ENCODE assay signal across 14 cellular contexts in the genomic region with DNA sequence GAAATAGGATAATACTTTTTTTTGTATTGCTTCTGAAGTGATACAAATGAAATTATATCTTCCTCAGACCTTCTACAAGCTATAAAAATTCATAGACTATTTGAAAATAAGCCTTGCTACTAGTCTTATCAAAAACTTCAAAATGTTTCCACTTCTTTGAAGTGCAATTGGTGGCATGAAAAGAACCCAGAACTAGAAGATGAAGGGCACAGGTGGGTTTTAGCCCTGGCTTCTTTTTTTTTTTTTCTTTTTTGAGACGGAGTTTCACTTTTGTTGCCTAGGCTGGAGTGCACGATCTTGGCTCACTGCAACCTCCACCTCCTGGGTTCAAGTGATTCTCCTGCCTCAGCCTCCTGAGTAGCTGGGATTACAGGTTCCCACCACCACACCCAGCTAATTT. TPM values are rescaled to one million over a fixed set of nuclear protein-coding genes. Genes with fewer than 3 reads are reported as not detected.
A peak's percentile ranks its signal among the peaks of the same experiment; 100 is the strongest.
DNase-seq lines count a peak whose midpoint lies in the region; ATAC-seq and TF ChIP-seq lines count a peak whose summit lies in the region.
"Not testable (repeated sequence)": the region's sequence is repeated elsewhere in the genome, so short reads cannot be mapped to it uniquely, and the experiment has no call there.
"Had no signal": no experiment of that assay in that cellular context is flagged by ENCODE, and none has a peak within 500 bp of the region (broad histone marks: within the 10 kb centered on the region; RNA-seq: fewer than 3 reads in every experiment).

No MANE protein-coding gene starts in this region.

- not testable (repeated sequence) for BruUV-seq in OCI-LY7 (replicated peaks; lab: Mats Ljungman, UMichigan)

- not testable (repeated sequence) for H3K36me3 ChIP-seq in DND-41 (ENCODE audit: insufficient read depth, low read length); Loucy (ENCODE audit: insufficient read depth, low read length); OCI-LY7 (ENCODE audit: insufficient read depth, low read length); thymus (ENCODE audit: control insufficient read depth, insufficient read depth)

- not testable (repeated sequence) for H3K79me2 ChIP-seq in DND-41 (ENCODE audit: insufficient read depth, low read length); Loucy (ENCODE audit: insufficient read depth, low read length); OCI-LY7 (ENCODE audit: insufficient read depth, low read depth, low read length)

- not testable (repeated sequence) for H3K9ac ChIP-seq in DND-41 (ENCODE audit: low read depth, low read length)
- peak overlapping the region; percentile 41 for H3K9ac ChIP-seq in Loucy (ENCODE audit: low read depth, low read length, poor library complexity, severe bottlenecking)

- POLR2A ChIA-PET in OCI-LY7 (lab: Charles Lee) = interaction anchor here (0.7 to 0.8 kb wide), 2 partner anchors 33 to 78 kb away, joined by 3 to 4 read pairs; no protein-coding TSS in a partner anchor

- H3K9me2 ChIP-seq in Loucy (replicated peaks; ENCODE audit: low read depth, low read length); OCI-LY7 (ENCODE audit: insufficient read depth, low read length): not testable (repeated sequence)

- H3F3A ChIP-seq in Loucy (ENCODE audit: low read depth) = not testable (repeated sequence)

- not testable (repeated sequence) for H4K20me1 ChIP-seq in DND-41 (ENCODE audit: insufficient read depth, low read length); Loucy (ENCODE audit: insufficient read depth, low read length, poor library complexity, severe bottlenecking); OCI-LY7 (ENCODE audit: insufficient read depth, low read length)

- not testable (repeated sequence) for H3K4me1 ChIP-seq in DND-41 (ENCODE audit: insufficient read depth, low read length); OCI-LY7 (ENCODE audit: insufficient read depth, low read length, poor library complexity, severe bottlenecking); thymus (ENCODE audit: control insufficient read depth, insufficient read depth, low read length)
- H3K4me1 ChIP-seq in Loucy (ENCODE audit: insufficient read depth, low read length, poor library complexity, severe bottlenecking) = peaks cover 28% of the 10 kb centered on the region

- 3% methylated on average over 2 of the region's 2 CpGs for WGBS in thymus

- not testable (repeated sequence) for H3K4me3 ChIP-seq in DND-41 (ENCODE audit: low read depth in 1 of 2, low read length in 2 of 2); Jurkat, Clone E6-1 (ENCODE audit: low read length); OCI-LY7 (ENCODE audit: low read depth, low read length, poor library complexity, severe bottlenecking); thymus (ENCODE audit: low read length)
- peak overlapping the region; percentile 18 for H3K4me3 ChIP-seq in Loucy (ENCODE audit: low read length, poor library complexity, severe bottlenecking)

- intact Hi-C loops in OCI-LY7 (cut with micrococcal nuclease; ENCODE audit: unreplicated experiment) = not testable (repeated sequence)

- CTCF ChIA-PET in OCI-LY7 (lab: Charles Lee; ENCODE audit: unreplicated experiment) = not testable (repeated sequence)

- peak; percentile 18 for DNase-seq in DND-41
- peak; percentile 86 for DNase-seq in Jurkat, Clone E6-1 (ENCODE audit: low read depth, low spot score)
- not testable (repeated sequence) for DNase-seq in OCI-LY7 (ENCODE audit: low spot score)

- not testable (repeated sequence) for TF ChIP-seq CTCF in 22Rv1 (IDR thresholded peaks at IDR 0.05); DND-41 (IDR thresholded peaks at IDR 0.05; ENCODE audit: borderline replicate concordance, extremely low read depth, low read length, poor library complexity, severe bottlenecking); Loucy (conservative IDR thresholded peaks at IDR 0.05; ENCODE audit: low read length); OCI-LY7 (conservative IDR thresholded peaks at IDR 0.05; ENCODE audit: low read length); VCaP (conservative IDR thresholded peaks at IDR 0.05)

- not testable (repeated sequence) for H3K9me3 ChIP-seq in DND-41 (ENCODE audit: insufficient read depth, low read length, severe bottlenecking); Loucy (ENCODE audit: insufficient read depth, low read depth, low read length); OCI-LY7 (ENCODE audit: low read length); thymus (ENCODE audit: control insufficient read depth)

- not testable (repeated sequence) for H2AFZ ChIP-seq in DND-41 (ENCODE audit: low read depth, low read length); Loucy (ENCODE audit: low read length)
- H2AFZ ChIP-seq in OCI-LY7 (ENCODE audit: low read length) = peak overlapping the region; percentile 35

- peak; percentile 64 for ATAC-seq in DND-41 (ENCODE audit: insufficient read depth, low read depth)

- H3K4me2 ChIP-seq in DND-41 (ENCODE audit: insufficient read depth, low read length); OCI-LY7 (ENCODE audit: low read length): not testable (repeated sequence)
- peak overlapping the region; percentile 54 for H3K4me2 ChIP-seq in Loucy (ENCODE audit: low read depth, low read length, poor library complexity, severe bottlenecking)

- H3K27ac ChIP-seq in 22Rv1 = peak overlapping the region; percentile 67
- H3K27ac ChIP-seq in DND-41 (ENCODE audit: low read length); OCI-LY7 (ENCODE audit: low read depth, low read length, poor library complexity, severe bottlenecking): not testable (repeated sequence)
- peak overlapping the region; percentile 71 for H3K27ac ChIP-seq in VCaP
- peak overlapping the region; percentile 52 for H3K27ac ChIP-seq in thymus (ENCODE audit: low read depth)

- H3K27me3 ChIP-seq in DND-41 (ENCODE audit: insufficient read depth, low read length, poor library complexity); Loucy (ENCODE audit: insufficient read depth, low read length, poor library complexity, severe bottlenecking); thymus (ENCODE audit: control insufficient read depth, insufficient read depth): not testable (repeated sequence)

RNA-seq across cellular contexts. Expression of a gene that starts 44.3 kb away (rescaled TPM):
- not detected for polyA plus RNA-seq in Jurkat, Clone E6-1 (2012; ENCODE audit: insufficient read depth, insufficient read length)
- total RNA-seq in OCI-LY7 (2014; rRNA removed; shearing (Covaris generic)) = not detected in 2 replicates
- total RNA-seq in OCI-LY7 (2022) = not detected in 2 replicates
- polyA plus RNA-seq in thymus = 0.14 TPM
- total RNA-seq: A673; Caco-2; Calu3; CD4-positive, alpha-beta T cell; CD8-positive, alpha-beta T cell; Daoy had no signal
- polyA plus RNA-seq: AG04450 had no signal
